10 cellular contexts compared by ENCODE assay signal in genomic region chr3:49359623-49360022, GRCh38. TPM values are rescaled to one million over a fixed set of nuclear protein-coding genes. Genes with fewer than 3 reads are reported as not detected.
DNase-seq lines count a peak whose midpoint lies in the region; ATAC-seq, FAIRE-seq and TF ChIP-seq lines count a peak whose summit lies in the region.
"Had no signal": no experiment of that assay in that cellular context is flagged by ENCODE, and none has a peak within 500 bp of the region (broad histone marks: within the 10 kb centered on the region; RNA-seq: fewer than 3 reads in every experiment).

No MANE protein-coding gene starts in this region.

- H3K4me1 Mint-ChIP-seq in neural crest cell, result peaks cover 25% of the 10 kb centered on the region

- peaks cover 31% of the 10 kb centered on the region for H3K4me1 ChIP-seq in DOHH2 (ENCODE audit: control insufficient read depth, low read length)

- no peaks in the 10 kb centered on the region for H3K27me3 Mint-ChIP-seq in neural crest cell (ENCODE audit: low read depth)

- H3K27ac ChIP-seq in DOHH2 (ENCODE audit: low read depth, low read length), result peak overlapping the region; percentile 66

- H3K27me3 ChIP-seq in DOHH2 (ENCODE audit: control insufficient read depth, low read length), result no peaks in the 10 kb centered on the region
- H3K27me3 ChIP-seq in bronchial epithelial cell (ENCODE audit: control insufficient read depth, insufficient read depth, low read length), result no peaks in the 10 kb centered on the region

- FAIRE-seq in bronchial epithelial cell (lab: Jason Lieb, UNC), result no peak

- 0 out of 2 replicates have a peak, but pooled peaks cover 2% of the 10 kb centered on the region for H4K20me1 ChIP-seq in DOHH2 (ENCODE audit: control insufficient read depth, insufficient read depth, low read depth, low read length)

- ATAC-seq in activated CD4-positive, CD25-positive, alpha-beta regulatory T cell treated with anti-CD3 and anti-CD28 coated beads, Interleukin-2, amount 50 U/mL, for 24 hours, result no peak
- no peak for ATAC-seq in GM19397 (IDR thresholded peaks at IDR 0.05; ENCODE audit: unreplicated experiment)
- ATAC-seq: left cardiac atrium had no signal

- TF ChIP-seq CTCF in DOHH2 (IDR thresholded peaks at IDR 0.05; ENCODE audit: low read depth, low read length, poor library complexity, severe bottlenecking) (no peak), bronchial epithelial cell (IDR thresholded peaks at IDR 0.05; ENCODE audit: insufficient read depth, low read length, severe bottlenecking) (no peak), neural crest cell (conservative IDR thresholded peaks at IDR 0.05) (no peak)

- H3K36me3 Mint-ChIP-seq in neural crest cell (ENCODE audit: low read depth), result peaks cover 17% of the 10 kb centered on the region

- H3K36me3 ChIP-seq in DOHH2 (ENCODE audit: control insufficient read depth, low read length) (peaks cover 72% of the 10 kb centered on the region), bronchial epithelial cell (ENCODE audit: control insufficient read depth, insufficient read depth, low read length) (peaks cover 20% of the 10 kb centered on the region)

- H3K4me3 ChIP-seq in DOHH2 (ENCODE audit: low read length) (no peak overlapping the region), bronchial epithelial cell (ENCODE audit: low read depth, low read length) (no peak overlapping the region)

- H3K27ac Mint-ChIP-seq in neural crest cell (ENCODE audit: unreplicated experiment), result no peak overlapping the region

- peaks cover 31% of the 10 kb centered on the region for H3F3A ChIP-seq in DOHH2 (ENCODE audit: control insufficient read depth, insufficient read depth)

- no peaks in the 10 kb centered on the region for H3K9me2 ChIP-seq in DOHH2 (replicated peaks; ENCODE audit: control insufficient read depth, low read length)

- peak overlapping the region; percentile 85 for H3K4me3 Mint-ChIP-seq in neural crest cell

- H3K9me3 Mint-ChIP-seq in neural crest cell, result no peaks in the 10 kb centered on the region

- DNase-seq in NCI-H69 (lab: John Stamatoyannopoulos, UW) (peak; percentile 20), bronchial epithelial cell (ENCODE audit: low read depth) (peak; percentile 46), neural crest cell (ENCODE audit: low read depth, low spot score) (no peak), activated gamma-delta T cell treated with Interleukin-2 at 50 U/mL for 16 hours (no peak), mesenteric fat pad (ENCODE audit: low spot score) (no peak)
- DNase-seq: left cardiac atrium, MM.1S had no signal

- H3K9me3 ChIP-seq in DOHH2 (ENCODE audit: control insufficient read depth, insufficient read depth, low read length), result no peaks in the 10 kb centered on the region

- H3K4me2 ChIP-seq in DOHH2 (ENCODE audit: low read length), result peak overlapping the region; percentile 94

- H3K79me2 ChIP-seq in DOHH2 (ENCODE audit: control insufficient read depth, low read length), result peaks cover 27% of the 10 kb centered on the region

RNA-seq across cellular contexts. Expression of gene GPX1, which starts 1.5 kb away (rescaled TPM):
- total RNA-seq in bronchial epithelial cell (533 and 633 TPM in 2 replicates), neural crest cell (165 and 172 TPM in 2 replicates), mesenteric fat pad (724 TPM)

RNA-seq across cellular contexts. Expression of gene USP4, which starts 19.8 kb away (rescaled TPM):
- 25.5 and 28.5 TPM in 2 replicates for total RNA-seq in bronchial epithelial cell
- 39.3 and 41.5 TPM in 2 replicates for total RNA-seq in neural crest cell
- total RNA-seq in mesenteric fat pad, result 65.5 TPM

RNA-seq across cellular contexts. Expression of gene RHOA, which starts 52.2 kb away (rescaled TPM):
- total RNA-seq in bronchial epithelial cell, result 300 and 621 TPM in 2 replicates
- total RNA-seq in neural crest cell, result 354 and 361 TPM in 2 replicates
- total RNA-seq in mesenteric fat pad, result 563 TPM

RNA-seq across cellular contexts. Expression of gene TCTA, which starts 52.6 kb away (rescaled TPM):
- total RNA-seq in bronchial epithelial cell (4.5 and 9.1 TPM in 2 replicates), neural crest cell (9.6 and 12.4 TPM in 2 replicates), mesenteric fat pad (23.5 TPM)

Comparison
In these comparisons a context has a peak if more than half of its experiments do, and no peak if none do; other contexts are left out.
1. DNase-seq: peak in NCI-H69 (single experiment) and bronchial epithelial cell (single experiment); none in neural crest cell (single experiment), activated gamma-delta T cell treated with Interleukin-2 at 50 U/mL for 16 hours (single experiment) and mesenteric fat pad (single experiment).